In genomic region chr13:22055259-22055658, GRCh38 we compare ENCODE assay signal across 27 cellular contexts.
DNase-seq lines count a peak whose midpoint lies in the region; ATAC-seq, FAIRE-seq and TF ChIP-seq lines count a peak whose summit lies in the region.
"Had no signal": no experiment of that assay in that cellular context is flagged by ENCODE, and none has a peak within 500 bp of the region (broad histone marks: within the 10 kb centered on the region; RNA-seq: fewer than 3 reads in every experiment).

No MANE protein-coding gene starts in this region.

- no peak overlapping the region for H3K14ac ChIP-seq in H1 (ENCODE audit: insufficient read length)

- peaks cover 0 to 3% of the 10 kb centered on the region in 2 experiments; a peak in 2 of 4 replicates for H3K79me2 ChIP-seq in H1 (ENCODE audit: control insufficient read depth in 1 of 2, insufficient read depth in 2 of 2, low read length in 2 of 2)
- no peaks in the 10 kb centered on the region for H3K79me2 ChIP-seq in neural progenitor cell (ENCODE audit: low read depth)

- CTCF ChIA-PET in H1 (lab: Charles Lee; ENCODE audit: partially characterized antibody) = no interaction called here

- H4K20me1 ChIP-seq in H1 (replicated peaks in 1 of 2; ENCODE audit: control insufficient read depth in 1 of 2, insufficient read depth in 2 of 2, low read length in 2 of 2) (peaks cover 0 to 3% of the 10 kb centered on the region in 2 experiments), neural progenitor cell (ENCODE audit: low read depth) (no peaks in the 10 kb centered on the region)

- 80% methylated on average over 5 of the region's 5 CpGs; no CpG with 5 or more reads in 1 of the 2 experiments for WGBS in H1 (ENCODE audit: extremely low coverage in 1 of 2, insufficient coverage in 1 of 2, insufficient read length in 1 of 2, insufficient replicate concordance in 2 of 2, low coverage in 1 of 2, low lambda C conversion rate in 2 of 2, missing lambda C conversion rate in 1 of 2), 2 experiments

- H4K8ac ChIP-seq in H1 (ENCODE audit: extremely low read depth, insufficient read depth, low read length) = no peak overlapping the region

- no peak overlapping the region for H2AK5ac ChIP-seq in H1 (ENCODE audit: low read depth, low read length)

- H2BK120ac ChIP-seq in H1 (replicated peaks; ENCODE audit: low read depth, low read length) = no peak overlapping the region

- H3K27ac ChIP-seq in H1 (ENCODE audit: low read depth, low read length) = no peak overlapping the region
- H3K27ac ChIP-seq in neural progenitor cell = no peak overlapping the region
- no peak overlapping the region for H3K27ac ChIP-seq in uterus
- H3K27ac ChIP-seq: SJSA1 had no signal

- no peaks in the 10 kb centered on the region for H3K4me1 ChIP-seq in H1 (replicated peaks in 1 of 4; ENCODE audit: control insufficient read depth in 3 of 4, insufficient read depth in 4 of 4, low read length in 3 of 4)
- H3K4me1 ChIP-seq in neural progenitor cell = no peaks in the 10 kb centered on the region
- H3K4me1 ChIP-seq in uterus = no peaks in the 10 kb centered on the region
- H3K4me1 ChIP-seq: BE2C, SJSA1 had no signal

- no peaks in the 10 kb centered on the region for H3K4me1 Mint-ChIP-seq in neural progenitor cell
- H3K4me1 Mint-ChIP-seq in stimulated activated memory B cell treated with anti-CD40 and anti-IgM and Interleukin-4, amounts not matched to agents 10 μg/mL and 1 μg/mL and 100 μg/mL, for 72 hours = peaks cover 9% of the 10 kb centered on the region
- H3K4me1 Mint-ChIP-seq: CD14-positive monocyte had no signal

- TF ChIP-seq RAD21 in H1 (IDR thresholded peaks at IDR 0.05 in 1 of 2, conservative IDR thresholded peaks at IDR 0.05 in 1 of 2; ENCODE audit: low read depth in 2 of 2, low read length in 2 of 2) = no peak

- no peaks in the 10 kb centered on the region for H3K27me3 ChIP-seq in H1 (replicated peaks in 1 of 4; ENCODE audit: control insufficient read depth in 3 of 4, extremely low read depth in 1 of 4, insufficient read depth in 3 of 4, low read length in 3 of 4)
- no peaks in the 10 kb centered on the region for H3K27me3 ChIP-seq in neural progenitor cell
- H3K27me3 ChIP-seq in uterus = no peaks in the 10 kb centered on the region
- H3K27me3 ChIP-seq: BE2C, SJSA1 had no signal

- H3K36me3 ChIP-seq in H1 (ENCODE audit: control insufficient read depth in 2 of 4, insufficient read depth in 4 of 4, low read length in 3 of 4) (no peaks in the 10 kb centered on the region), neural progenitor cell (no peaks in the 10 kb centered on the region), uterus (no peaks in the 10 kb centered on the region)
- H3K36me3 ChIP-seq: BE2C, SJSA1 had no signal

- H3K18ac ChIP-seq in H1 (ENCODE audit: extremely low read depth, low read length) = no peak overlapping the region

- no peak overlapping the region for H3K56ac ChIP-seq in H1 (replicated peaks; ENCODE audit: insufficient read length, low read depth, low read length)

- no peaks in the 10 kb centered on the region for H3F3A ChIP-seq in neural progenitor cell (ENCODE audit: low read depth)

- H3K36me3 Mint-ChIP-seq in neural progenitor cell = no peaks in the 10 kb centered on the region
- no peaks in the 10 kb centered on the region for H3K36me3 Mint-ChIP-seq in stimulated activated memory B cell treated with anti-CD40 and anti-IgM and Interleukin-4, amounts not matched to agents 10 μg/mL and 1 μg/mL and 100 μg/mL, for 72 hours
- H3K36me3 Mint-ChIP-seq: CD14-positive monocyte had no signal

- POLR2A ChIA-PET in H1 (lab: Charles Lee; ENCODE audit: partially characterized antibody) = interaction anchor here (1.8 kb wide), 1 partner anchor 10 kb away, joined by 8 read pairs; no protein-coding TSS in a partner anchor

- no peak overlapping the region for H2BK12ac ChIP-seq in H1 (ENCODE audit: low read depth, low read length)

- no peaks in the 10 kb centered on the region for H3K23me2 ChIP-seq in H1 (ENCODE audit: low read depth, low read length)

- H3K4ac ChIP-seq in H1 (replicated peaks; ENCODE audit: insufficient read length, low read depth, low read length) = no peak overlapping the region

- no peak overlapping the region for H2BK5ac ChIP-seq in H1 (ENCODE audit: low read depth, low read length)

- H3K23ac ChIP-seq in H1 (ENCODE audit: insufficient read length) = no peak overlapping the region

- no peaks in the 10 kb centered on the region for H3K79me1 ChIP-seq in H1 (ENCODE audit: low read depth, low read length)

- H4K91ac ChIP-seq in H1 (replicated peaks; ENCODE audit: insufficient read length, low read length) = no peak overlapping the region

- TF ChIP-seq POLR2A in H1 (IDR thresholded peaks at IDR 0.05; ENCODE audit: control extremely low read depth in 1 of 2, low read depth in 2 of 2, low read length in 2 of 2) (no peak), GM12892 (IDR thresholded peaks at IDR 0.05; ENCODE audit: low read depth, low read length) (no peak), uterus (IDR thresholded peaks at IDR 0.05) (no peak)

- intact Hi-C loops in uterus (cut with DNase I; ENCODE audit: low total_unique reads) = no loop called here

- H3K9me3 Mint-ChIP-seq in neural progenitor cell = peaks cover 3% of the 10 kb centered on the region
- H3K9me3 Mint-ChIP-seq in stimulated activated memory B cell treated with anti-CD40 and anti-IgM and Interleukin-4, amounts not matched to agents 10 μg/mL and 1 μg/mL and 100 μg/mL, for 72 hours = peaks cover 6% of the 10 kb centered on the region

- H3K4me3 Mint-ChIP-seq in neural progenitor cell = no peak overlapping the region
- H3K4me3 Mint-ChIP-seq in stimulated activated memory B cell treated with anti-CD40 and anti-IgM and Interleukin-4, amounts not matched to agents 10 μg/mL and 1 μg/mL and 100 μg/mL, for 72 hours = no peak overlapping the region
- H3K4me3 Mint-ChIP-seq: CD14-positive monocyte had no signal

- DNase-seq in GM03348 (ENCODE audit: low spot score) (peak; percentile 55), NCI-H226 (peak; percentile 50), H1 (ENCODE audit: low read depth in 1 of 2, low spot score in 2 of 2) (no peak), neural progenitor cell (ENCODE audit: low spot score) (peak; percentile 31), GM12892 (ENCODE audit: insufficient read length) (no peak), uterus (no peak)
- DNase-seq: BE2C; Calu3; DMS79 treated with DMSO at 0.1 percent for 48 hours; GF-D8; Karpas-422; NCI-H1092 treated with DMSO at 0.1 percent for 48 hours; NCI-H1436 treated with DMSO at 0.1 percent for 48 hours; NCI-H187 treated with DMSO at 0.1 percent for 48 hours; NCI-H446 treated with DMSO at 0.1 percent for 48 hours; NCI-H526; NCI-H82; NK-92 treated with Interleukin-12 subunit alpha and Interleukin-12 subunit beta, amount 100 ng/mL, for 24 hours; PC-3; Right ventricle myocardium superior; RPMI8226 had no signal

- no peak overlapping the region for H2BK20ac ChIP-seq in H1 (ENCODE audit: low read length)

- no peak overlapping the region for H3K27ac Mint-ChIP-seq in neural progenitor cell
- no peak overlapping the region for H3K27ac Mint-ChIP-seq in stimulated activated memory B cell treated with anti-CD40 and anti-IgM and Interleukin-4, amounts not matched to agents 10 μg/mL and 1 μg/mL and 100 μg/mL, for 72 hours
- H3K27ac Mint-ChIP-seq: CD14-positive monocyte had no signal

- no peak for TF ChIP-seq EP300 in H1 (IDR thresholded peaks at IDR 0.05; ENCODE audit: borderline replicate concordance in 1 of 2, low read depth in 2 of 2, low read length in 2 of 2)

- H2AFZ ChIP-seq in H1 (ENCODE audit: low read length) = no peak overlapping the region
- H2AFZ ChIP-seq in neural progenitor cell (replicated peaks) = no peak overlapping the region

- FAIRE-seq in H1 (lab: Jason Lieb, UNC) (peak; percentile 39), GM12892 (lab: Jason Lieb, UNC) (no peak)
- FAIRE-seq: GM18507 had no signal

- H3K9ac ChIP-seq in H1 (replicated peaks in 1 of 4; ENCODE audit: extremely low read depth in 1 of 4, low read depth in 3 of 4, low read length in 3 of 4) (no peak overlapping the region), neural progenitor cell (no peak overlapping the region)

- no peaks in the 10 kb centered on the region for H3K9me3 ChIP-seq in H1 (ENCODE audit: insufficient read depth in 2 of 2, low read depth in 1 of 2, low read length in 1 of 2)
- no peaks in the 10 kb centered on the region for H3K9me3 ChIP-seq in neural progenitor cell (ENCODE audit: low read depth)
- no peaks in the 10 kb centered on the region for H3K9me3 ChIP-seq in uterus
- H3K9me3 ChIP-seq: BE2C, SJSA1 had no signal

- no peak for ATAC-seq in GM21360 (IDR thresholded peaks at IDR 0.05; ENCODE audit: unreplicated experiment)
- ATAC-seq in stimulated activated memory B cell treated with anti-CD40 and anti-IgM and Interleukin-4, amounts not matched to agents 10 μg/mL and 1 μg/mL and 100 μg/mL, for 72 hours = no peak
- ATAC-seq: HCT116, PC-3 had no signal

- H3K4me3 ChIP-seq in H1 (ENCODE audit: extremely low read depth in 1 of 4, insufficient read depth in 2 of 4, low read depth in 3 of 4, low read length in 4 of 4) (no peak overlapping the region), neural progenitor cell (no peak overlapping the region), uterus (no peak overlapping the region)
- H3K4me3 ChIP-seq: SJSA1 had no signal

- H4K5ac ChIP-seq in H1 (ENCODE audit: insufficient read length, low read depth, low read length) = no peak overlapping the region

- H3K27me3 Mint-ChIP-seq in neural progenitor cell (ENCODE audit: insufficient read depth, low read depth) = peaks cover 5% of the 10 kb centered on the region
- no peaks in the 10 kb centered on the region for H3K27me3 Mint-ChIP-seq in stimulated activated memory B cell treated with anti-CD40 and anti-IgM and Interleukin-4, amounts not matched to agents 10 μg/mL and 1 μg/mL and 100 μg/mL, for 72 hours

- H3K4me2 ChIP-seq in H1 (ENCODE audit: insufficient read depth in 1 of 2, low read depth in 2 of 2, low read length in 2 of 2) (no peak overlapping the region), neural progenitor cell (no peak overlapping the region)

- no peak overlapping the region for H2BK15ac ChIP-seq in H1 (ENCODE audit: low read length)

- TF ChIP-seq CTCF in H1 (IDR thresholded peaks at IDR 0.05; ENCODE audit: control extremely low read depth in 1 of 3, insufficient read depth in 1 of 3, low read depth in 1 of 3, low read length in 3 of 3) (no peak), neural progenitor cell (IDR thresholded peaks at IDR 0.05) (no peak), uterus (IDR thresholded peaks at IDR 0.05) (no peak)

TF ChIP-seq in H1, 55 proteins besides CTCF, POLR2A, EP300 and RAD21:
- TF ChIP-seq TEAD4 (IDR thresholded peaks at IDR 0.05; ENCODE audit: low read depth, low read length) = peak; percentile 70
- no peak for TF ChIP-seq CHD2 (IDR thresholded peaks at IDR 0.05; ENCODE audit: low read length)

Comparison
In these comparisons a context has a peak if more than half of its experiments do, and no peak if none do; other contexts are left out.
1. DNase-seq: peak in GM03348 (single experiment), NCI-H226 (single experiment) and neural progenitor cell (single experiment); none in H1 (0 of 2), GM12892 (single experiment) and uterus (0 of 2).